ENCODE assay signal across 18 cellular contexts in genomic region chr6:169828176-169828575, GRCh38.
DNase-seq lines count a peak whose midpoint lies in the region; ATAC-seq and TF ChIP-seq lines count a peak whose summit lies in the region.
"Had no signal": no experiment of that assay in that cellular context is flagged by ENCODE, and none has a peak within 500 bp of the region (broad histone marks: within the 10 kb centered on the region; RNA-seq: fewer than 3 reads in every experiment).

No MANE protein-coding gene starts in this region.

- H3K79me2 ChIP-seq in GM23338 (replicated peaks; ENCODE audit: insufficient read depth) (no peaks in the 10 kb centered on the region), PC-9 (ENCODE audit: low read depth) (no peaks in the 10 kb centered on the region)

- H3F3A ChIP-seq in GM23338 (replicated peaks; ENCODE audit: low read depth), result no peaks in the 10 kb centered on the region
- no peaks in the 10 kb centered on the region for H3F3A ChIP-seq in PC-9 (ENCODE audit: insufficient read depth, low read depth)

- WGBS in spleen, 5 donors, result 75 to 90% (median 85%) methylated on average over 13 of the region's 13 CpGs
- WGBS in thyroid gland, 2 donors, result 84% methylated on average over 13 of the region's 13 CpGs

- no peak overlapping the region for H3K4me2 ChIP-seq in GM23338
- no peak overlapping the region for H3K4me2 ChIP-seq in PC-9
- H3K4me2 ChIP-seq: BLaER1 treated with 17β-estradiol and CSF1 and Interleukin-3, amounts not matched to agents 10 nM and 100 nM; KMS-11 had no signal

- POLR2A ChIA-PET in PC-9 (lab: Charles Lee; ENCODE audit: unreplicated experiment), result no interaction called here

- intact Hi-C loops in spleen (cut with DNase I; ENCODE audit: low total_unique reads) (no loop called here), thyroid gland (cut with DNase I) (no loop called here), PC-9 (cut with micrococcal nuclease; ENCODE audit: unreplicated experiment) (no loop called here)

- peaks cover 19% of the 10 kb centered on the region for H3K27me3 Mint-ChIP-seq in GM23338 (ENCODE audit: insufficient read depth, low read depth, poor library complexity)
- H3K27me3 Mint-ChIP-seq in activated naive CD8-positive, alpha-beta T cell treated with anti-CD3 and anti-CD28 coated beads, Interleukin-2, amount 50 U/mL, for 24 hours, result peaks cover 42% of the 10 kb centered on the region

- no TSS peak for BruUV-seq in PC-9 (replicated peaks; lab: Mats Ljungman, UMichigan)

- CTCF ChIA-PET in PC-9 (lab: Charles Lee), result no interaction called here

- H3K36me3 ChIP-seq in GM23338 (ENCODE audit: insufficient read depth) (no peaks in the 10 kb centered on the region), spleen (no peaks in the 10 kb centered on the region), thyroid gland (no peaks in the 10 kb centered on the region), PC-9 (ENCODE audit: low read depth) (no peaks in the 10 kb centered on the region)
- H3K36me3 ChIP-seq: BLaER1 treated with 17β-estradiol and CSF1 and Interleukin-3, amounts not matched to agents 10 nM and 100 nM had no signal

- H3K36me3 Mint-ChIP-seq in GM23338 (ENCODE audit: low read depth), result peaks cover 25% of the 10 kb centered on the region
- no peaks in the 10 kb centered on the region for H3K36me3 Mint-ChIP-seq in activated naive CD8-positive, alpha-beta T cell treated with anti-CD3 and anti-CD28 coated beads, Interleukin-2, amount 50 U/mL, for 24 hours (ENCODE audit: low read depth)
- H3K36me3 Mint-ChIP-seq: CD8-positive, alpha-beta T cell had no signal

- H3K4me3 ChIP-seq in GM23338 (no peak overlapping the region), HFF-Myc (replicated peaks; ENCODE audit: low read depth, low read length) (no peak overlapping the region), spleen (no peak overlapping the region), thyroid gland (replicated peaks in 1 of 3) (no peak overlapping the region), PC-9 (no peak overlapping the region)
- H3K4me3 ChIP-seq: BLaER1 treated with 17β-estradiol and CSF1 and Interleukin-3, amounts not matched to agents 10 nM and 100 nM; GM23248 had no signal

- H4K20me1 ChIP-seq in GM23338 (replicated peaks; ENCODE audit: insufficient read depth), result no peaks in the 10 kb centered on the region
- no peaks in the 10 kb centered on the region for H4K20me1 ChIP-seq in PC-9 (ENCODE audit: insufficient read depth)

- no peak for ATAC-seq in GM23338
- ATAC-seq in activated naive CD8-positive, alpha-beta T cell treated with anti-CD3 and anti-CD28 coated beads, Interleukin-2, amount 50 U/mL, for 24 hours, result no peak
- ATAC-seq: CD8-positive, alpha-beta T cell; PC-3 had no signal

- TF ChIP-seq CTCF in GM23338 (conservative IDR thresholded peaks at IDR 0.05; ENCODE audit: low read depth in 2 of 2) (no peak), HFF-Myc (IDR thresholded peaks at IDR 0.05; ENCODE audit: low read depth, low read length, missing control alignments) (no peak), spleen (IDR thresholded peaks at IDR 0.05 in 8 of 11, conservative IDR thresholded peaks at IDR 0.05 in 3 of 11) (no peak), thyroid gland (IDR thresholded peaks at IDR 0.05) (no peak), PC-9 (conservative IDR thresholded peaks at IDR 0.05) (no peak)

- peak overlapping the region; percentile 81; the same call in 1 of the 2 replicates for H2AFZ ChIP-seq in GM23338
- H2AFZ ChIP-seq in PC-9, result no peak overlapping the region
- H2AFZ ChIP-seq: GM23248 had no signal

- H3K4me1 ChIP-seq in GM23338 (ENCODE audit: insufficient read depth) (0 out of 2 replicates have a peak, but pooled peaks cover 6% of the 10 kb centered on the region), spleen (peaks cover 0 to 16% (median 10%) of the 10 kb centered on the region in 6 donors), thyroid gland (peaks cover 0 to 3% of the 10 kb centered on the region in 2 donors), PC-9 (replicated peaks; ENCODE audit: insufficient read depth) (no peaks in the 10 kb centered on the region)

- H3K4me1 Mint-ChIP-seq in GM23338, result peaks cover 24% of the 10 kb centered on the region
- H3K4me1 Mint-ChIP-seq in activated naive CD8-positive, alpha-beta T cell treated with anti-CD3 and anti-CD28 coated beads, Interleukin-2, amount 50 U/mL, for 24 hours, result peaks cover 4% of the 10 kb centered on the region

- H3K27ac Mint-ChIP-seq in GM23338, result peak overlapping the region; percentile 55; the same call in 1 of the 2 replicates
- H3K27ac Mint-ChIP-seq in activated naive CD8-positive, alpha-beta T cell treated with anti-CD3 and anti-CD28 coated beads, Interleukin-2, amount 50 U/mL, for 24 hours, result no peak overlapping the region
- H3K27ac Mint-ChIP-seq: CD8-positive, alpha-beta T cell had no signal

- no peak for DNase-seq in GM23338 (ENCODE audit: low spot score)
- DNase-seq in HFF-Myc (ENCODE audit: extremely low read depth, low read depth), result peak; percentile 26
- DNase-seq in left kidney (ENCODE audit: low read depth, low spot score), result peak; percentile 43
- DNase-seq in spleen, result peak; percentile 41
- DNase-seq in activated naive CD8-positive, alpha-beta T cell treated with anti-CD3 and anti-CD28 coated beads, Interleukin-2, amount 50 U/mL, for 24 hours, result no peak
- no peak for DNase-seq in thyroid gland
- DNase-seq in PC-9, result no peak
- DNase-seq: CD8-positive, alpha-beta T cell; DMS79; GM23248; NCI-H1417; NCI-H187 treated with DMSO at 0.1 percent for 48 hours; NCI-H226; NCI-H524; PC-3 had no signal

- H3K4me3 Mint-ChIP-seq in GM23338, result no peak overlapping the region
- no peak overlapping the region for H3K4me3 Mint-ChIP-seq in activated naive CD8-positive, alpha-beta T cell treated with anti-CD3 and anti-CD28 coated beads, Interleukin-2, amount 50 U/mL, for 24 hours
- H3K4me3 Mint-ChIP-seq: CD8-positive, alpha-beta T cell had no signal

- H3K9me3 ChIP-seq in spleen (peaks cover 0 to 10% (median 2%) of the 10 kb centered on the region in 8 donors), thyroid gland (no peaks in the 10 kb centered on the region), PC-9 (ENCODE audit: insufficient read depth, low read depth) (no peaks in the 10 kb centered on the region)

- H3K9me2 ChIP-seq in GM23338 (ENCODE audit: insufficient read depth), result no peaks in the 10 kb centered on the region
- no peaks in the 10 kb centered on the region for H3K9me2 ChIP-seq in PC-9 (ENCODE audit: insufficient read depth)

- TF ChIP-seq POLR2A in spleen (IDR thresholded peaks at IDR 0.05) (no peak), thyroid gland (IDR thresholded peaks at IDR 0.05) (no peak)

- H3K27me3 ChIP-seq in GM23338 (ENCODE audit: insufficient read depth), result no peaks in the 10 kb centered on the region
- peaks cover 0 to 71% (median 21%) of the 10 kb centered on the region in 7 donors for H3K27me3 ChIP-seq in spleen (replicated peaks in 1 of 7)
- no peaks in the 10 kb centered on the region for H3K27me3 ChIP-seq in thyroid gland
- H3K27me3 ChIP-seq in PC-9 (ENCODE audit: insufficient read depth, low read depth), result peaks cover 94% of the 10 kb centered on the region

- peaks cover 31% of the 10 kb centered on the region for H3K9me3 Mint-ChIP-seq in GM23338
- peaks cover 9% of the 10 kb centered on the region for H3K9me3 Mint-ChIP-seq in activated naive CD8-positive, alpha-beta T cell treated with anti-CD3 and anti-CD28 coated beads, Interleukin-2, amount 50 U/mL, for 24 hours

- H3K27ac ChIP-seq in GM23338 (ENCODE audit: low read depth), result no peak overlapping the region
- no peak overlapping the region for H3K27ac ChIP-seq in spleen
- no peak overlapping the region for H3K27ac ChIP-seq in thyroid gland
- no peak overlapping the region for H3K27ac ChIP-seq in PC-9
- H3K27ac ChIP-seq: BLaER1 treated with 17β-estradiol and CSF1 and Interleukin-3, amounts not matched to agents 10 nM and 100 nM; GM23248; KMS-11; RWPE1 had no signal

TF ChIP-seq in GM23338, 12 proteins besides CTCF, POLR2A, EP300 and RAD21 (continues in another document):
- TF ChIP-seq ZNF114 (CRISPR knock-in tag; IDR thresholded peaks at IDR 0.05) (no peak), JUNB (IDR thresholded peaks at IDR 0.05; ENCODE audit: unreplicated experiment) (no peak), EZH2phosphoT487 (IDR thresholded peaks at IDR 0.05; ENCODE audit: unreplicated experiment) (no peak), NANOG (IDR thresholded peaks at IDR 0.05; ENCODE audit: borderline replicate concordance) (no peak), POLR2AphosphoS5 (IDR thresholded peaks at IDR 0.05; ENCODE audit: low read depth) (no peak), REST (IDR thresholded peaks at IDR 0.05; ENCODE audit: unreplicated experiment) (no peak), STAT1 (IDR thresholded peaks at IDR 0.05; ENCODE audit: unreplicated experiment) (no peak), ZNF331 (CRISPR knock-in tag; IDR thresholded peaks at IDR 0.05; ENCODE audit: low read depth) (no peak), CREB1 (CRISPR knock-in tag; IDR thresholded peaks at IDR 0.05; ENCODE audit: low read depth) (no peak), EZH2 (IDR thresholded peaks at IDR 0.05; ENCODE audit: low read depth, unreplicated experiment) (no peak)

Comparison
In these comparisons a context has a peak if more than half of its experiments do, and no peak if none do; other contexts are left out.
1. DNase-seq: peak in HFF-Myc (single experiment), left kidney (single experiment) and spleen (single experiment); none in GM23338 (single experiment), activated naive CD8-positive, alpha-beta T cell treated with anti-CD3 and anti-CD28 coated beads, Interleukin-2, amount 50 U/mL, for 24 hours (single experiment), thyroid gland (0 of 2) and PC-9 (0 of 2).